In the genomic region with DNA sequence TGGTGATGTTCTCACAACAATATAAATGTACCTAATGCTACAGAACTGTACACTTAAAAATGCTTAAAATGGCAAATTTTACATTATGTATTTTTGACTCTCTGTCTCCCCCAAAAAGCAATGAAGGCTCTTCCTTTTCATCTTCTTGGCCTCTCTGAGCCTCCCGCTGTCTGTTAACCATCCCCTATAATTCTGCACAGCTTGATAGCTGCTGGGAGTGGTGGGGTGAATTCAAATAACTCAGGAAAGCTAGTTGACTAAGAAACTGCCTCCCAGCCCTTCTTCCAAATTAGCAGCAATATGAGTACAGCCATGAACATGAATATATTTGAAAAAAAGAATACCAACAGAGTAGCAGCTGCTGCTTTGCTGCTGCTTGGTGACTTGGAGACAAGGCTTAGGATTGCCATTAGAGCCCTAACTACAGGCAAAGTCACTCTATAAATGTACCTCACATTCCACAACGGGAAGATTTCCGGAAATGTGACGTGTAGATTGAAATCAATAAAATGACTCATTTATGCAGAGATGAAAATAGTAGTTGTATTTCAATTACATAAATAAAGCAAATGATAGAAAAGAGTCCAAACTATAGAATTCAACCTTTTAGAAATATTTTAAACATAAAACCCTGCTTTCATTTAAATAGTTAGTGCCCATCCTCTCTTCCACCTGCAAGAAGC, we compare ENCODE assay signal across 23 cellular contexts.
"Had no signal": no experiment of that assay in that cellular context is flagged by ENCODE, and none has a peak within 500 bp of the region (broad histone marks: within the 10 kb centered on the region; RNA-seq: fewer than 3 reads in every experiment).

No MANE protein-coding gene starts in this region.

- H3K4me1 Mint-ChIP-seq: activated naive CD8-positive, alpha-beta T cell treated with anti-CD3 and anti-CD28 coated beads, Interleukin-2, amount 10 ng/mL, durations not matched to agents 7 days and 5 days; memory B cell had no signal

- H3K36me3 ChIP-seq: cardiac muscle cell, heart left ventricle, ovary, prostate gland, right atrium auricular region, thyroid gland had no signal

- H3K27me3 ChIP-seq: cardiac muscle cell, ovary, right atrium auricular region, thyroid gland had no signal

- ATAC-seq: heart left ventricle; left cardiac atrium; natural killer cell treated with Interleukin-12 subunit alpha and Interleukin-12 subunit beta and Interleukin-15 and Interleukin-18, amount 100 ng/mL, for 72 hours had no signal

- H3K27ac ChIP-seq: cardiac muscle cell, heart left ventricle, ovary, prostate gland, right atrium auricular region, thyroid gland had no signal

- H3K27me3 Mint-ChIP-seq: memory B cell had no signal

- H3K4me3 ChIP-seq: cardiac muscle cell, heart left ventricle, ovary, prostate gland, right atrium auricular region, thyroid gland had no signal

- H3K4me3 Mint-ChIP-seq: activated naive CD4-positive, alpha-beta T cell treated with anti-CD3 and anti-CD28 coated beads for 36 hours; activated naive CD8-positive, alpha-beta T cell treated with anti-CD3 and anti-CD28 coated beads, Interleukin-2, amount 10 ng/mL, durations not matched to agents 7 days and 5 days; memory B cell; natural killer cell treated with Interleukin-12 subunit alpha and Interleukin-12 subunit beta and Interleukin-15 and Interleukin-18, amount 100 ng/mL, for 72 hours; stimulated activated naive CD8-positive, alpha-beta T cell treated with anti-CD3 and anti-CD28 coated beads, Interleukin-15, Interleukin-2, amounts not matched to agents 100 ng/mL and 50 ng/mL, for 24 hours had no signal

- H3K36me3 Mint-ChIP-seq: activated naive CD8-positive, alpha-beta T cell treated with anti-CD3 and anti-CD28 coated beads, Interleukin-2, amount 10 ng/mL, durations not matched to agents 7 days and 5 days; memory B cell; natural killer cell treated with Interleukin-12 subunit alpha and Interleukin-12 subunit beta and Interleukin-15 and Interleukin-18, amount 100 ng/mL, for 72 hours had no signal

- H3K4me1 ChIP-seq: prostate gland, right atrium auricular region, thyroid gland had no signal

- DNase-seq: activated CD4-positive, alpha-beta T cell treated with anti-CD3 and anti-CD28 coated beads for 4 hours; activated CD4-positive, alpha-beta T cell treated with anti-CD3 and anti-CD28 coated beads, Interleukin-2, amount 50 U/mL, for 48 hours; activated CD4-positive, CD25-positive, alpha-beta regulatory T cell; activated naive CD4-positive, alpha-beta T cell treated with anti-CD3 and anti-CD28 coated beads for 36 hours; activated naive CD8-positive, alpha-beta T cell treated with anti-CD3 and anti-CD28 coated beads, Interleukin-2, amount 10 ng/mL, durations not matched to agents 7 days and 5 days; activated T-cell treated with anti-CD3 and anti-CD28 coated beads, Interleukin-2, amount 50 U/mL, for 48 hours; amygdala; cortex of kidney; heart left ventricle; islet precursor cell; left cardiac atrium; ovary; stimulated activated CD4-positive, alpha-beta T cell treated with anti-CD3 and anti-CD28 coated beads, Interleukin-12 subunit alpha, Interleukin-12 subunit beta, amount 100 ng/mL, for 4 hours; stimulated activated CD4-positive, alpha-beta T cell treated with anti-CD3 and anti-CD28 coated beads, Interleukin-4, amount 100 ng/mL, for 4 hours; substantia nigra; T1000; thyroid gland had no signal

- H3K9me3 ChIP-seq: heart left ventricle, ovary, prostate gland, right atrium auricular region, thyroid gland had no signal

- H3K27ac Mint-ChIP-seq: activated naive CD4-positive, alpha-beta T cell treated with anti-CD3 and anti-CD28 coated beads for 36 hours; activated naive CD8-positive, alpha-beta T cell treated with anti-CD3 and anti-CD28 coated beads, Interleukin-2, amount 10 ng/mL, durations not matched to agents 7 days and 5 days; memory B cell; natural killer cell treated with Interleukin-12 subunit alpha and Interleukin-12 subunit beta and Interleukin-15 and Interleukin-18, amount 100 ng/mL, for 72 hours; stimulated activated naive CD8-positive, alpha-beta T cell treated with anti-CD3 and anti-CD28 coated beads, Interleukin-15, Interleukin-2, amounts not matched to agents 100 ng/mL and 50 ng/mL, for 24 hours had no signal

- H3K9me3 Mint-ChIP-seq: activated naive CD4-positive, alpha-beta T cell treated with anti-CD3 and anti-CD28 coated beads for 36 hours; activated naive CD8-positive, alpha-beta T cell treated with anti-CD3 and anti-CD28 coated beads, Interleukin-2, amount 10 ng/mL, durations not matched to agents 7 days and 5 days; memory B cell; natural killer cell treated with Interleukin-12 subunit alpha and Interleukin-12 subunit beta and Interleukin-15 and Interleukin-18, amount 100 ng/mL, for 72 hours; stimulated activated naive CD8-positive, alpha-beta T cell treated with anti-CD3 and anti-CD28 coated beads, Interleukin-15, Interleukin-2, amounts not matched to agents 100 ng/mL and 50 ng/mL, for 24 hours had no signal
